ENCODE assay signal across 1 cellular context in genomic region chr5:59607126-59607807, GRCh38.
TF ChIP-seq lines count a peak whose summit lies in the region.

No MANE protein-coding gene starts in this region.

TF ChIP-seq in HEK293, 187 proteins besides CTCF, POLR2A, EP300 and RAD21 (continued from another document):
- 0 out of 2 replicates have a peak, but pooled peaks have one; percentile 16 for TF ChIP-seq INSM2 (tag by site-specific recombination; IDR thresholded peaks at IDR 0.05)
- no peak for TF ChIP-seq ZNF791 (tag by site-specific recombination; IDR thresholded peaks at IDR 0.05)
- no peak for TF ChIP-seq ZEB2 (tag by site-specific recombination; IDR thresholded peaks at IDR 0.05)
- peak; percentile 21; the same call in 1 of the 2 replicates for TF ChIP-seq ZNF629 (tag by site-specific recombination; IDR thresholded peaks at IDR 0.05)
- TF ChIP-seq ZNF248 (tag by site-specific recombination; IDR thresholded peaks at IDR 0.05): no peak
- peak; percentile 44; the same call in 1 of the 2 replicates for TF ChIP-seq ZNF398 (tag by site-specific recombination; IDR thresholded peaks at IDR 0.05)
- TF ChIP-seq WT1 (tag by site-specific recombination; IDR thresholded peaks at IDR 0.05): peak; percentile 84
- peak; percentile 57 for TF ChIP-seq ZIC2 (tag by site-specific recombination; IDR thresholded peaks at IDR 0.05)
TF ChIP-seq in HEK293: peak in this region for 14.
